ENCODE assay signal across 14 cellular contexts in genomic region chr13:50098693-50099092, GRCh38.
"Had no signal": no experiment of that assay in that cellular context is flagged by ENCODE, and none has a peak within 500 bp of the region (broad histone marks: within the 10 kb centered on the region; RNA-seq: fewer than 3 reads in every experiment).

No MANE protein-coding gene starts in this region.

- H2AFZ ChIP-seq: neural progenitor cell had no signal

- H3K4me1 ChIP-seq: adrenal gland, lower lobe of right lung, neural progenitor cell, thyroid gland had no signal

- H3K27me3 ChIP-seq: adrenal gland, neural progenitor cell, ovary, thyroid gland had no signal

- H3K27ac ChIP-seq: adrenal gland, lower lobe of right lung, neural progenitor cell, ovary, thyroid gland had no signal

- ATAC-seq: esophagus mucosa, lower lobe of right lung had no signal

- FAIRE-seq: urothelium cell line had no signal

- H3K36me3 ChIP-seq: adrenal gland, lower lobe of right lung, ovary, thyroid gland had no signal

- H3K4me3 ChIP-seq: adrenal gland, lower lobe of right lung, neural progenitor cell, ovary, thyroid gland had no signal

- H3K9ac ChIP-seq: neural progenitor cell had no signal

- H3K9me3 ChIP-seq: lower lobe of right lung, ovary, thyroid gland had no signal

- H3K4me2 ChIP-seq: neural progenitor cell had no signal

- DNase-seq: activated gamma-delta T cell treated with Interleukin-2 at 50 U/mL for 16 hours; activated T-cell treated with anti-CD3 and anti-CD28 coated beads, Interleukin-2, amount 50 U/mL, for 24 hours; adrenal gland; dermis blood vessel endothelial cell; lower lobe of right lung; ovary; retina; stimulated activated CD4-positive, alpha-beta T cell treated with anti-CD3 and anti-CD28 coated beads, Interleukin-15, amount 100 ng/mL, for 24 hours; stimulated activated CD4-positive, alpha-beta T cell treated with anti-CD3 and anti-CD28 coated beads, Interleukin-4, amount 100 ng/mL, for 4 hours; T-helper 1 cell; thyroid gland had no signal
